In the genomic region with DNA sequence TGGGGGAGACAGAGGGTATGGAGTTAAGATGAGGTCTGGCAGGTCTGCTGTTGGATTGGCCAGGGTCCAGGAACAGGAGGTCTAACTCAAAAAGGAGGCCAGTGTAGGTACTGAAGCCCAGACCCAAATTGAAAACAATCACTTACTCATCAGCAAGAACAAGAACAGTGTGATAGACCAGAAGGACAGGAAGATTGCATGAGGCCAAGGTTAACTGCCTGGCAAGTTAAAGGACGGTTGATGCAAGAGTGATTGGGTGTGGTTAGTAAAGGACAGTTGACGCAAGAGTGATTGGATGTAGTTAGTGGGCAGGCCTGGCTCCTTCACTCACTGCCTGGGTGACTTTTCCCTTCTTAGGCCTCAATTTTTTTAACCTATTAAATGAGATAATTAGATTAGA, we compare ENCODE assay signal across 20 cellular contexts.
DNase-seq lines count a peak whose midpoint lies in the region; ATAC-seq, FAIRE-seq and TF ChIP-seq lines count a peak whose summit lies in the region.
"Had no signal": no experiment of that assay in that cellular context is flagged by ENCODE, and none has a peak within 500 bp of the region (broad histone marks: within the 10 kb centered on the region; RNA-seq: fewer than 3 reads in every experiment).

No MANE protein-coding gene starts in this region.

- no peak overlapping the region for H3K4me3 ChIP-seq in SJCRH30
- H3K4me3 ChIP-seq: dorsolateral prefrontal cortex, gastrocnemius medialis, SK-N-MC had no signal

- H3K4me1 ChIP-seq in SJCRH30: no peaks in the 10 kb centered on the region

- peak; percentile 51 for FAIRE-seq in GM12892 (lab: Jason Lieb, UNC)

- no peak for TF ChIP-seq POLR2A in GM12892 (IDR thresholded peaks at IDR 0.05; ENCODE audit: low read depth, low read length)

- no peaks in the 10 kb centered on the region for H3K9me3 ChIP-seq in SJCRH30 (replicated peaks)
- H3K9me3 ChIP-seq: gastrocnemius medialis had no signal

- ATAC-seq in GM21360 (IDR thresholded peaks at IDR 0.05; ENCODE audit: unreplicated experiment) (peak; percentile 28), HG02981 (IDR thresholded peaks at IDR 0.05; ENCODE audit: unreplicated experiment) (peak; percentile 7), HG03575 (IDR thresholded peaks at IDR 0.05; ENCODE audit: extremely low read depth, insufficient number of reproducible peaks, low FRiP score, unreplicated experiment) (peak; percentile 23)
- ATAC-seq: gastrocnemius medialis, HCT116, left cardiac atrium had no signal

- no peak overlapping the region for H3K27ac ChIP-seq in SJCRH30
- H3K27ac ChIP-seq: dorsolateral prefrontal cortex, gastrocnemius medialis, SK-N-MC had no signal

- DNase-seq in GM12892 (ENCODE audit: insufficient read length) (no peak), NCI-H748 (lab: John Stamatoyannopoulos, UW; ENCODE audit: unreplicated experiment) (no peak), superior temporal gyrus (ENCODE audit: extremely low spot score) (no peak), COLO829 (ENCODE audit: low spot score) (no peak), SJCRH30 (no peak)
- DNase-seq: ACHN; activated CD4-positive, alpha-beta T cell treated with anti-CD3 and anti-CD28 coated beads for 1 hour; activated T-cell treated with anti-CD3 and anti-CD28 coated beads, Interleukin-2, amount 50 U/mL, for 48 hours; aorta; DMS153; dorsolateral prefrontal cortex; gastrocnemius medialis; left cardiac atrium; NCI-H187; NCI-H82 had no signal

- H3K27me3 ChIP-seq in SJCRH30: 0 out of 2 replicates have a peak, but pooled peaks cover 15% of the 10 kb centered on the region
- H3K27me3 ChIP-seq: dorsolateral prefrontal cortex, gastrocnemius medialis had no signal

- no peaks in the 10 kb centered on the region for H3K36me3 ChIP-seq in SJCRH30
- H3K36me3 ChIP-seq: gastrocnemius medialis had no signal
